23 cellular contexts compared by ENCODE assay signal in the genomic region with DNA sequence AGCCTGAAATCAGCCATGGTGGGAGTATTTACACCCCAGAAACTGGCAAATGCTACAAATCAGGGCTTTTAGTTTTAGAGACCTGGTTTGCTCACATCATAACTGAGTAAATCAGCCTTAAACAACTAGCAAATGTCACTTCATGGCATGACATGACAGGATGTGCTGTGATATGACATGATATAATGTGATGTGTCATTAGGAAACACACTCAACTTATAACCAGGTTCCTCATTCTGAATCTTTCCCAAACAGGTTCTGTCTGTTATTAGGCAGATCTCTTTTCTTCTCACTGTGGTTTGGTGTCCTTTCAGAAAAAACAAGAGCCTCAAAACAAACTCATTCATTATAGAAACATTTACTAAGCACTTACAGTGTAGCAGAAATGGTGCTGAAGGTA.
"Had no signal": no experiment of that assay in that cellular context is flagged by ENCODE, and none has a peak within 500 bp of the region (broad histone marks: within the 10 kb centered on the region; RNA-seq: fewer than 3 reads in every experiment).

No MANE protein-coding gene starts in this region.

- H3K9me3 ChIP-seq: esophagus squamous epithelium, left ventricle myocardium inferior, lower lobe of right lung, prostate gland, right lobe of liver, suprapubic skin, thyroid gland had no signal

- H3K4me1 Mint-ChIP-seq: stimulated activated effector memory CD8-positive, alpha-beta T cell treated with anti-CD3 and anti-CD28 coated beads, Interleukin-12 subunit alpha, Interleukin-12 subunit beta, amount 100 ng/mL, for 72 hours had no signal

- H3K27me3 ChIP-seq: esophagus squamous epithelium, suprapubic skin, thyroid gland had no signal

- H3K9me3 Mint-ChIP-seq: dendritic cell treated with granulocyte-macrophage colony-stimulating factor and Interleukin-4, amounts not matched to agents 40 ng/mL and 50 ng/mL, for 4 days; effector memory CD8-positive, alpha-beta T cell; stimulated activated effector memory CD8-positive, alpha-beta T cell treated with anti-CD3 and anti-CD28 coated beads, Interleukin-12 subunit alpha, Interleukin-12 subunit beta, amount 100 ng/mL, for 72 hours had no signal

- H3K4me3 Mint-ChIP-seq: dendritic cell treated with granulocyte-macrophage colony-stimulating factor and Interleukin-4, amounts not matched to agents 40 ng/mL and 50 ng/mL, for 4 days; effector memory CD8-positive, alpha-beta T cell; natural killer cell treated with Interleukin-12 subunit alpha and Interleukin-12 subunit beta and Interleukin-15 and Interleukin-18, amount 100 ng/mL, for 72 hours; stimulated activated effector memory CD8-positive, alpha-beta T cell treated with anti-CD3 and anti-CD28 coated beads, Interleukin-12 subunit alpha, Interleukin-12 subunit beta, amount 100 ng/mL, for 72 hours; type B pancreatic cell had no signal

- ATAC-seq: effector memory CD8-positive, alpha-beta T cell; left cardiac atrium; lower lobe of right lung; natural killer cell treated with Interleukin-12 subunit alpha and Interleukin-12 subunit beta and Interleukin-15 and Interleukin-18, amount 100 ng/mL, for 72 hours; right lobe of liver; stimulated activated effector memory CD8-positive, alpha-beta T cell treated with anti-CD3 and anti-CD28 coated beads, Interleukin-12 subunit alpha, Interleukin-12 subunit beta, amount 100 ng/mL, for 72 hours; stimulated activated naive CD8-positive, alpha-beta T cell treated with anti-CD3 and anti-CD28 coated beads, Interleukin-15, Interleukin-2, amounts not matched to agents 100 U/mL and 50 U/mL, for 24 hours had no signal

- FAIRE-seq: kidney, urothelium cell line had no signal

- H3K27me3 Mint-ChIP-seq: dendritic cell treated with granulocyte-macrophage colony-stimulating factor and Interleukin-4, amounts not matched to agents 40 ng/mL and 50 ng/mL, for 4 days; natural killer cell treated with Interleukin-12 subunit alpha and Interleukin-12 subunit beta and Interleukin-15 and Interleukin-18, amount 100 ng/mL, for 72 hours; type B pancreatic cell had no signal

- H3K4me3 ChIP-seq: esophagus squamous epithelium, left ventricle myocardium inferior, lower lobe of right lung, prostate gland, right lobe of liver, suprapubic skin, thyroid gland had no signal

- H3K27ac ChIP-seq: esophagus squamous epithelium, left ventricle myocardium inferior, lower lobe of right lung, parathyroid adenoma, prostate gland, right lobe of liver, suprapubic skin, thyroid gland had no signal

- H3K36me3 ChIP-seq: esophagus squamous epithelium, left ventricle myocardium inferior, lower lobe of right lung, prostate gland, right lobe of liver, suprapubic skin, thyroid gland had no signal

- H3K27ac Mint-ChIP-seq: dendritic cell treated with granulocyte-macrophage colony-stimulating factor and Interleukin-4, amounts not matched to agents 40 ng/mL and 50 ng/mL, for 4 days; effector memory CD8-positive, alpha-beta T cell; natural killer cell treated with Interleukin-12 subunit alpha and Interleukin-12 subunit beta and Interleukin-15 and Interleukin-18, amount 100 ng/mL, for 72 hours; stimulated activated effector memory CD8-positive, alpha-beta T cell treated with anti-CD3 and anti-CD28 coated beads, Interleukin-12 subunit alpha, Interleukin-12 subunit beta, amount 100 ng/mL, for 72 hours; type B pancreatic cell had no signal

- DNase-seq: effector memory CD8-positive, alpha-beta T cell; esophagus squamous epithelium; foreskin fibroblast; kidney; left cardiac atrium; left ventricle myocardium inferior; lower lobe of right lung; mesenchymal stem cell; midbrain; occipital lobe; right lobe of liver; stimulated activated CD4-positive, alpha-beta T cell treated with anti-CD3 and anti-CD28 coated beads, Interleukin-4, amount 100 ng/mL, for 1 hour; stimulated activated CD8-positive, alpha-beta memory T cell treated with anti-CD3 and anti-CD28 coated beads, Interleukin-4, amount 100 ng/mL, for 48 hours; stimulated activated naive CD8-positive, alpha-beta T cell treated with anti-CD3 and anti-CD28 coated beads, Interleukin-15, Interleukin-2, amounts not matched to agents 100 U/mL and 50 U/mL, for 24 hours; thyroid gland had no signal

- H3K4me1 ChIP-seq: esophagus squamous epithelium, left ventricle myocardium inferior, lower lobe of right lung, parathyroid adenoma, prostate gland, right lobe of liver, suprapubic skin, thyroid gland had no signal

- H3K36me3 Mint-ChIP-seq: natural killer cell treated with Interleukin-12 subunit alpha and Interleukin-12 subunit beta and Interleukin-15 and Interleukin-18, amount 100 ng/mL, for 72 hours; stimulated activated effector memory CD8-positive, alpha-beta T cell treated with anti-CD3 and anti-CD28 coated beads, Interleukin-12 subunit alpha, Interleukin-12 subunit beta, amount 100 ng/mL, for 72 hours; type B pancreatic cell had no signal
